ENCODE assay signal across 11 cellular contexts in genomic region chr21:44296916-44297315, GRCh38. TPM values are rescaled to one million over a fixed set of nuclear protein-coding genes. Genes with fewer than 3 reads are reported as not detected.
"Had no signal": no experiment of that assay in that cellular context is flagged by ENCODE, and none has a peak within 500 bp of the region (broad histone marks: within the 10 kb centered on the region; RNA-seq: fewer than 3 reads in every experiment).

No MANE protein-coding gene starts in this region.

- H3K27ac ChIP-seq: HL-60, PC-9, Peyer's patch had no signal

- H3K36me3 Mint-ChIP-seq: IgD-negative memory B cell had no signal

- H3K9me3 Mint-ChIP-seq: IgD-negative memory B cell had no signal

- H2AFZ ChIP-seq: PC-9 had no signal

- H3K9ac ChIP-seq: SK-N-SH had no signal

- H3K9me3 ChIP-seq: Peyer's patch, SK-N-SH had no signal

- DNase-seq: NCI-H2081 treated with DMSO at 0.1 percent for 48 hours had no signal

- H3K36me3 ChIP-seq: Peyer's patch had no signal

- H3K27me3 ChIP-seq: Peyer's patch had no signal

- H3K4me3 ChIP-seq: K562, PC-9, Peyer's patch had no signal

RNA-seq across cellular contexts. Expression of gene AIRE, which starts 11.2 kb away (rescaled TPM):
- total RNA-seq: K562, M059J, NCI-H460, PC-9, RPMI7951, SK-MEL-5 had no signal
- polyA plus RNA-seq: SK-N-SH had no signal

RNA-seq across cellular contexts. Expression of gene DNMT3L, which starts 35.2 kb away (rescaled TPM):
- total RNA-seq: K562, M059J, NCI-H460, PC-9, Peyer's patch, SK-MEL-5 had no signal
- polyA plus RNA-seq: IgD-negative memory B cell, SK-N-SH had no signal
